Comparison of ENCODE assay signal across 20 cellular contexts in the genomic region with DNA sequence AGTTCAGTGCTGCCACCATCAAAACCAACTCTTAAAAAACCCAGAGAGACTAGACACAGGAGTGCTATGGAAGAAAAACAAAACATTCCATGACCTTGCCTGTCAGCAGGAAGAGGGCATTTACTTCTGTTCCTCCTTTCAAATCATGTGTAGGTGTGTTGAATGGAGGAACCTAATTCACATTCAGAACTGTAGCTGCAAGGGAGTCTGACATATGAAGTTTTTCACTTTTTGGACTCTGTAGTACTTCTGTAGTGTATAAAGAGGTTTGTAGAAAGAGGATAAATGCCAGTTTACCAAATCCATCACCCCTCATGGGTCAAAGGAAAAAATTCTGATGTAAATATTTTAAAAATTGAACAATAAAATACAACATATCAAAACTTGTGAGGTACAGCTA. TPM values are rescaled to one million over a fixed set of nuclear protein-coding genes. Genes with fewer than 3 reads are reported as not detected.
A peak's percentile ranks its signal among the peaks of the same experiment; 100 is the strongest.
DNase-seq lines count a peak whose midpoint lies in the region; ATAC-seq, FAIRE-seq and TF ChIP-seq lines count a peak whose summit lies in the region.
"Had no signal": no experiment of that assay in that cellular context is flagged by ENCODE, and none has a peak within 500 bp of the region (broad histone marks: within the 10 kb centered on the region; RNA-seq: fewer than 3 reads in every experiment).

No MANE protein-coding gene starts in this region.

- H4K20me1 ChIP-seq in K562 (replicated peaks; ENCODE audit: control insufficient read depth, insufficient read depth, low read length), result no peaks in the 10 kb centered on the region
- H4K20me1 ChIP-seq: BLaER1 treated with 17β-estradiol and CSF1 and Interleukin-3, amounts not matched to agents 10 nM and 100 nM had no signal

- no peak for TF ChIP-seq POLR2A in K562 (conservative IDR thresholded peaks at IDR 0.05)

- TF ChIP-seq EP300 in K562 (IDR thresholded peaks at IDR 0.05; ENCODE audit: low read length), result no peak

- intact Hi-C loops in K562 (cut with micrococcal nuclease), result no loop called here

- H3K9me3 ChIP-seq in HEK293 (ENCODE audit: control insufficient read depth, insufficient read depth, low read depth, low read length), result no peaks in the 10 kb centered on the region
- H3K9me3 ChIP-seq in K562 (replicated peaks; ENCODE audit: control insufficient read depth, insufficient read depth, low read depth, low read length), result 0 out of 2 replicates have a peak, but pooled peaks cover 2% of the 10 kb centered on the region

- H3K79me1 ChIP-seq in mesendoderm (ENCODE audit: low read length), result no peaks in the 10 kb centered on the region

- H4K8ac ChIP-seq in mesendoderm (ENCODE audit: low read depth, low read length), result no peak overlapping the region

- no peak for DNase-seq in K562 (ENCODE audit: extremely low read depth in 1 of 4, low spot score in 3 of 4)
- DNase-seq in mesendoderm, result no peak
- DNase-seq: 8988T; AML-193; Caco-2; Calu3; CD4-positive, alpha-beta T cell; CD8-positive, alpha-beta T cell; DMS79 treated with DMSO at 0.1 percent for 48 hours; GF-D8 had no signal

- H3K4ac ChIP-seq in mesendoderm (ENCODE audit: low read depth, low read length), result no peak overlapping the region

- in situ Hi-C loops in K562 (cut with MboI), result no loop called here

- H2BK120ac ChIP-seq in mesendoderm (ENCODE audit: low read depth, low read length), result no peak overlapping the region

- TF ChIP-seq RAD21 in K562 (CRISPR knock-in tag; conservative IDR thresholded peaks at IDR 0.05 in 1 of 2, IDR thresholded peaks at IDR 0.05 in 1 of 2), result no peak

- H3K4me3 ChIP-seq in HEK293 (ENCODE audit: low read depth, low read length) (no peak overlapping the region), K562 (no peak overlapping the region), mesendoderm (ENCODE audit: low read length) (no peak overlapping the region)
- H3K4me3 ChIP-seq: BLaER1 treated with 17β-estradiol and CSF1 and Interleukin-3, amounts not matched to agents 10 nM and 100 nM had no signal

- no peak overlapping the region for H2BK15ac ChIP-seq in mesendoderm (replicated peaks; ENCODE audit: low read depth)

- no peak overlapping the region for H3K18ac ChIP-seq in mesendoderm (ENCODE audit: low read length)

- H4K5ac ChIP-seq in mesendoderm (ENCODE audit: low read length), result no peak overlapping the region

- H3K9me1 ChIP-seq in K562 (ENCODE audit: control insufficient read depth, insufficient read depth, low read length), result no peaks in the 10 kb centered on the region

- H3K9ac ChIP-seq in K562 (ENCODE audit: insufficient read depth in 1 of 2, low read depth in 2 of 2, low read length in 2 of 2) (no peak overlapping the region), mesendoderm (ENCODE audit: low read length) (no peak overlapping the region)
- H3K9ac ChIP-seq: BLaER1 treated with 17β-estradiol and CSF1 and Interleukin-3, amounts not matched to agents 10 nM and 100 nM had no signal

- no peak overlapping the region for H3K23ac ChIP-seq in mesendoderm (ENCODE audit: low read length)

- no TSS peak for BruUV-seq in K562 (replicated peaks; lab: Mats Ljungman, UMichigan)

- POLR2A ChIA-PET in HEK293 (lab: Yijun Ruan, JAX), result no interaction called here
- POLR2A ChIA-PET in K562 (lab: Yijun Ruan, JAX), result interaction anchor here (0.6 to 0.9 kb wide), 3 partner anchors 9 to 31 kb away, joined by 3 read pairs; no protein-coding TSS in a partner anchor

- H3K56ac ChIP-seq in mesendoderm (ENCODE audit: low read length), result no peak overlapping the region

- no peak overlapping the region for H2BK5ac ChIP-seq in mesendoderm (ENCODE audit: low read length)

- no peak overlapping the region for H3K4me2 ChIP-seq in K562 (ENCODE audit: insufficient read depth, low read length)
- no peak overlapping the region for H3K4me2 ChIP-seq in mesendoderm (ENCODE audit: low read length)
- H3K4me2 ChIP-seq: BLaER1 treated with 17β-estradiol and CSF1 and Interleukin-3, amounts not matched to agents 10 nM and 100 nM had no signal

- no peak overlapping the region for H2AK5ac ChIP-seq in mesendoderm (ENCODE audit: low read length)

- no peaks in the 10 kb centered on the region for H3K36me3 ChIP-seq in HEK293 (ENCODE audit: control insufficient read depth in 2 of 2, insufficient read depth in 1 of 2, low read length in 2 of 2)
- H3K36me3 ChIP-seq in K562 (ENCODE audit: control insufficient read depth, insufficient read depth, low read length), result no peaks in the 10 kb centered on the region
- no peaks in the 10 kb centered on the region for H3K36me3 ChIP-seq in mesendoderm (ENCODE audit: control insufficient read depth, insufficient read depth, low read length)

- ATAC-seq in K562 (no peak), HG03135 (IDR thresholded peaks at IDR 0.05; ENCODE audit: unreplicated experiment) (no peak), GM18873 (IDR thresholded peaks at IDR 0.05; ENCODE audit: low FRiP score, unreplicated experiment) (no peak)
- ATAC-seq: CD8-positive, alpha-beta T cell had no signal

- no peak overlapping the region for H2AFZ ChIP-seq in K562 (ENCODE audit: low read depth, low read length)

- H3K27me3 ChIP-seq in K562 (ENCODE audit: control insufficient read depth in 2 of 2, insufficient read depth in 2 of 2, low read length in 2 of 2), result peaks cover 0 to 5% of the 10 kb centered on the region in 2 experiments; a peak in 1 of 5 replicates
- H3K27me3 ChIP-seq in mesendoderm (ENCODE audit: insufficient read depth, low read length, poor library complexity), result no peaks in the 10 kb centered on the region
- H3K27me3 ChIP-seq: BLaER1 treated with 17β-estradiol and CSF1 and Interleukin-3, amounts not matched to agents 10 nM and 100 nM had no signal

- H3K79me2 ChIP-seq in K562 (ENCODE audit: control insufficient read depth, insufficient read depth, low read length) (no peaks in the 10 kb centered on the region), mesendoderm (ENCODE audit: control insufficient read depth, insufficient read depth, low read length) (no peaks in the 10 kb centered on the region)

- CTCF ChIA-PET in HEK293 (lab: Yijun Ruan, JAX), result interaction anchor here (0.7 to 6.2 kb wide), 4 partner anchors 8 to 116 kb away, joined by 4 to 53 read pairs (median 6); no protein-coding TSS in a partner anchor
- CTCF ChIA-PET in K562 (lab: Yijun Ruan, JAX; ENCODE audit: low intra/inter-chr PET ratio), result no interaction called here

- H3K4me1 ChIP-seq in HEK293 (ENCODE audit: control insufficient read depth, insufficient read depth, low read length) (no peaks in the 10 kb centered on the region), K562 (replicated peaks in 1 of 2; ENCODE audit: control insufficient read depth in 2 of 2, insufficient read depth in 2 of 2, low read length in 2 of 2) (no peaks in the 10 kb centered on the region), mesendoderm (ENCODE audit: control insufficient read depth, low read depth, low read length) (no peaks in the 10 kb centered on the region)
- H3K4me1 ChIP-seq: Caco-2 had no signal

- TF ChIP-seq CTCF in HEK293 (tag by site-specific recombination; IDR thresholded peaks at IDR 0.05), result no peak
- TF ChIP-seq CTCF in K562 (IDR thresholded peaks at IDR 0.05 in 2 of 3, conservative IDR thresholded peaks at IDR 0.05 in 1 of 3; ENCODE audit: insufficient read depth in 2 of 3, low read depth in 1 of 3, low read length in 3 of 3), result no peak

- no peak overlapping the region for H3K27ac ChIP-seq in HEK293 (ENCODE audit: extremely low read depth, low read depth, low read length)
- H3K27ac ChIP-seq in K562 (ENCODE audit: extremely low read depth, low read depth, low read length), result no peak overlapping the region
- no peak overlapping the region for H3K27ac ChIP-seq in mesendoderm (ENCODE audit: low read depth, low read length)
- H3K27ac ChIP-seq: BLaER1 treated with 17β-estradiol and CSF1 and Interleukin-3, amounts not matched to agents 10 nM and 100 nM; C4-2B had no signal

- FAIRE-seq in K562 (lab: Jason Lieb, UNC), result no peak
- FAIRE-seq: D721Med, G401.6, GM12892, GM18507, GM19239 had no signal

TF ChIP-seq in HEK293, 187 proteins besides CTCF, POLR2A, EP300 and RAD21 (continues in another document):
- TF ChIP-seq TCF7L2 (IDR thresholded peaks at IDR 0.05; ENCODE audit: borderline replicate concordance, low read depth, low read length), result no peak
- TF ChIP-seq SETDB1 (IDR thresholded peaks at IDR 0.05; ENCODE audit: insufficient read length, low read length), result peak; percentile 42
- TF ChIP-seq ZNF341 (tag by site-specific recombination; IDR thresholded peaks at IDR 0.05; ENCODE audit: low read depth), result no peak
- no peak for TF ChIP-seq ZNF76 (tag by site-specific recombination; IDR thresholded peaks at IDR 0.05; ENCODE audit: borderline replicate concordance, low read depth)
- no peak for TF ChIP-seq GFI1B (tag by site-specific recombination; IDR thresholded peaks at IDR 0.05)

TF ChIP-seq in K562, 482 proteins besides CTCF, POLR2A, EP300 and RAD21 (continues in another document):
- no peak for TF ChIP-seq ZNF79 (CRISPR knock-in tag; IDR thresholded peaks at IDR 0.05; ENCODE audit: low read depth)

RNA-seq across cellular contexts. Expression of a gene that starts 51.1 kb away (rescaled TPM):
- 58.3 and 92.7 TPM in 2 replicates for total RNA-seq in K562 (2011; cell fraction: chromatin; rRNA removed; ENCODE audit: low replicate concordance)
- total RNA-seq in K562 (2011; cell fraction: nucleolus; rRNA removed), result 54.4 and 68.0 TPM in 2 replicates
- 90.3 and 115 TPM in 2 replicates for total RNA-seq in K562 (2011; cell fraction: nucleoplasm; rRNA removed)
- total RNA-seq in K562 (2014; rRNA removed) (23.8 and 25.5 TPM in 2 replicates), K562 (2014; rRNA removed; fragmentation: Illumina TruSeq; extraction: Trizol) (51.3 and 58.3 TPM in 2 replicates), K562 (2015; rRNA removed; fragmentation: Illumina TruSeq; extraction: Trizol) (45.0 and 47.8 TPM in 2 replicates), K562 (2021) (70.2 and 73.4 TPM in 2 replicates)
- polyA plus RNA-seq in K562 (2011; rRNA removed) (71.7 and 100 TPM in 2 replicates), K562 (2014; fragmentation: Illumina TruSeq; extraction: Trizol) (71.9 and 81.5 TPM in 2 replicates), K562 (2014; fragmentation: Nextera tagmentation; extraction: Ambion mirVana) (100 to 1,000 TPM; 171 to 214 TPM), K562 (2014; rRNA removed) (53.5 and 54.1 TPM in 2 replicates)
- polyA plus RNA-seq in K562 (2011; cell fraction: cytosol; rRNA removed), result 41.5 and 68.5 TPM in 2 replicates
- polyA plus RNA-seq in K562 (2011; cell fraction: nucleus; rRNA removed), result 15.7 and 22.1 TPM in 2 replicates
- 94.6 and 111 TPM in 2 replicates for polyA plus RNA-seq in K562 (2012)
- polyA minus RNA-seq in K562 (2011; rRNA and poly(A)+ RNA removed), result 68.6 and 85.2 TPM in 2 replicates
- polyA minus RNA-seq in K562 (2011; cell fraction: cytosol; rRNA and poly(A)+ RNA removed), result 27.0 and 38.1 TPM in 2 replicates
- polyA minus RNA-seq in K562 (2011; cell fraction: nucleus; rRNA and poly(A)+ RNA removed), result 14.4 and 20.3 TPM in 2 replicates
- polyA plus RNA-seq in mesendoderm (2013, experiment 1 of 2), result 62.6 TPM
- 61.6 TPM for polyA plus RNA-seq in mesendoderm (2013, experiment 2 of 2)
